In the genomic region with DNA sequence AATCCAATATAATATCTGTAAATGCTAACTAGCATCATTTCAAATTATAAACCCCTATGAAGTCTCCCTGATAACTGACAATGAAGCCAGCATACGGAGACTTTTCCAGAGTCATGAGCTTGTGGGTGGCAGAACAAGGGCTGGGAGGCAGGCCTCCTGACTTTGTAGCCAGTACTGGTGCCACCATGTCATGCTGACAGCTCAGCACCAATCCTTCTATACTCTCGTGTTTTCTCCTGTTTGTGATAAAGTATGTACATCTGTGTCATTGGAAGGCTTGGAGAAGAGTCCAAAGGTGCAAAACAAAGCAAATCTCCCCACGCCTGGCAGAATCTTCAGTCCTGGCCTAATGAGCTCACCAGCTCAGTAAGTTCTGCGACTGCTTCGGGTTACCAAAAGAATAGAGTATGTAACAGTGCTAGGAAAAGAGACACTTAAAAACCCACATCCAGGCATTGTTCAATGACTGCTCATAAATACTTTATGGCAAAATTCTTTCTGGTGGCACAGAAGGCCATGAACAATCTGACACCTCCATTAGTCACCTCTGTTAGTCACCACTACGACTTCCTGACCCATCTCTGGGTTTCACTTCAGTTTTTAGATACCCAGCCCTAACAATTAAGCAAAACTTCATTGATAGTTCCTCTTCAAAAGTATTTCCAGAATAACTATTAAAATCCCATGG, we compare ENCODE assay signal across 8 cellular contexts. TPM values are rescaled to one million over a fixed set of nuclear protein-coding genes. Genes with fewer than 3 reads are reported as not detected.
DNase-seq lines count a peak whose midpoint lies in the region; ATAC-seq and TF ChIP-seq lines count a peak whose summit lies in the region.

No MANE protein-coding gene starts in this region.

- H3K36me3 Mint-ChIP-seq in WTC11 = no peaks in the 10 kb centered on the region

- in situ Hi-C loops in Panc1 (cut with HindIII; ENCODE audit: low pct_unique_long_range_greater_than_20kb, low sequenced_read_pairs) = no loop called here

- H3K9me3 ChIP-seq in Panc1 (ENCODE audit: control insufficient read depth, insufficient read depth, low read depth, low read length) = peaks cover 7% of the 10 kb centered on the region; the same call in 1 of the 2 replicates
- no peaks in the 10 kb centered on the region for H3K9me3 ChIP-seq in adrenal gland (replicated peaks in 1 of 3)

- no peak overlapping the region for H3K27ac Mint-ChIP-seq in WTC11

- H3K27me3 ChIP-seq in Panc1 (ENCODE audit: control insufficient read depth, insufficient read depth, low read length) (no peaks in the 10 kb centered on the region), adrenal gland (no peaks in the 10 kb centered on the region)

- H3K4me3 ChIP-seq in Panc1 (ENCODE audit: low read depth in 2 of 2, low read length in 2 of 2) = no peak overlapping the region
- no peak overlapping the region for H3K4me3 ChIP-seq in fibroblast of mammary gland (ENCODE audit: control insufficient read depth, low read depth, low read length)
- no peak overlapping the region for H3K4me3 ChIP-seq in adrenal gland

- H3K9me3 Mint-ChIP-seq in WTC11 = no peaks in the 10 kb centered on the region

- TF ChIP-seq POLR2A in adrenal gland (IDR thresholded peaks at IDR 0.05) = no peak

- no TSS peak for BruUV-seq in Panc1 (replicated peaks; lab: Mats Ljungman, UMichigan)

- POLR2A ChIA-PET in Panc1 (lab: Charles Lee) (no interaction called here), WTC11 (lab: Charles Lee) (no interaction called here)

- no peak for TF ChIP-seq CTCF in Panc1 (IDR thresholded peaks at IDR 0.05)
- no peak for TF ChIP-seq CTCF in fibroblast of mammary gland (conservative IDR thresholded peaks at IDR 0.05; ENCODE audit: control insufficient read depth, insufficient read depth, low read depth, low read length)
- TF ChIP-seq CTCF in adrenal gland (IDR thresholded peaks at IDR 0.05) = no peak
- no peak for TF ChIP-seq CTCF in WTC11 (IDR thresholded peaks at IDR 0.05)

- WGBS in adrenal gland, 4 donors = 65 to 73% (median 70%) methylated on average over 6 of the region's 6 CpGs

- H3K27ac ChIP-seq in Panc1 (ENCODE audit: low read length) = no peak overlapping the region
- peak overlapping the region in 1 of 5 donors; percentile 21 for H3K27ac ChIP-seq in adrenal gland

- H3K27me3 Mint-ChIP-seq in WTC11 (ENCODE audit: low read depth) = no peaks in the 10 kb centered on the region

- peak; percentile 97 for ATAC-seq in HG02981 (IDR thresholded peaks at IDR 0.05; ENCODE audit: unreplicated experiment)
- ATAC-seq in Panc1 = peak; percentile 95
- no peak for ATAC-seq in WTC11

- peaks cover 9% of the 10 kb centered on the region for H3K4me1 Mint-ChIP-seq in WTC11

- DNase-seq in stimulated activated CD4-positive, alpha-beta T cell treated with anti-CD3 and anti-CD28 coated beads, Interleukin-1b, Interleukin-23, amount 100 ng/mL, for 48 hours = peak; percentile 10
- no peak for DNase-seq in stimulated activated CD4-positive, alpha-beta T cell treated with anti-CD3 and anti-CD28 coated beads, Interleukin-4, amount 100 ng/mL, for 4 hours
- DNase-seq in Panc1 (ENCODE audit: low read depth, low spot score) (peak; percentile 84), fibroblast of mammary gland (ENCODE audit: low read depth) (peak; percentile 89), adrenal gland (no peak), WTC11 (ENCODE audit: low spot score) (no peak), D341Med (ENCODE audit: low spot score) (no peak)

- H3K4me3 Mint-ChIP-seq in WTC11 = no peak overlapping the region

- H3K4me1 ChIP-seq in Panc1 (ENCODE audit: control insufficient read depth, insufficient read depth, low read length) (0 out of 2 replicates have a peak, but pooled peaks cover 4% of the 10 kb centered on the region), adrenal gland (replicated peaks in 1 of 2) (no peaks in the 10 kb centered on the region)

- H3K36me3 ChIP-seq in Panc1 (ENCODE audit: control insufficient read depth, insufficient read depth, low read length) (no peaks in the 10 kb centered on the region), adrenal gland (replicated peaks in 1 of 2) (no peaks in the 10 kb centered on the region)

- CTCF ChIA-PET in Panc1 (lab: Charles Lee) (no interaction called here), WTC11 (lab: Charles Lee) (no interaction called here)

- intact Hi-C loops in Panc1 (cut with micrococcal nuclease; ENCODE audit: unreplicated experiment) = no loop called here
- intact Hi-C loops in adrenal gland (cut with DNase I) = no loop called here

TF ChIP-seq in WTC11, 78 proteins besides CTCF, POLR2A, EP300 and RAD21 (continues in another document):
- TF ChIP-seq, protein P1, sequence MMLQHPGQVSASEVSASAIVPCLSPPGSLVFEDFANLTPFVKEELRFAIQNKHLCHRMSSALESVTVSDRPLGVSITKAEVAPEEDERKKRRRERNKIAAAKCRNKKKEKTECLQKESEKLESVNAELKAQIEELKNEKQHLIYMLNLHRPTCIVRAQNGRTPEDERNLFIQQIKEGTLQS (CRISPR knock-in tag; conservative IDR thresholded peaks at IDR 0.05) = no peak
- TF ChIP-seq ZNF232 (CRISPR knock-in tag; IDR thresholded peaks at IDR 0.05) (no peak), ATF1 (CRISPR knock-in tag; IDR thresholded peaks at IDR 0.05) (no peak), ELF4 (CRISPR knock-in tag; IDR thresholded peaks at IDR 0.05; ENCODE audit: low read depth) (no peak)
- TF ChIP-seq, protein P2, sequence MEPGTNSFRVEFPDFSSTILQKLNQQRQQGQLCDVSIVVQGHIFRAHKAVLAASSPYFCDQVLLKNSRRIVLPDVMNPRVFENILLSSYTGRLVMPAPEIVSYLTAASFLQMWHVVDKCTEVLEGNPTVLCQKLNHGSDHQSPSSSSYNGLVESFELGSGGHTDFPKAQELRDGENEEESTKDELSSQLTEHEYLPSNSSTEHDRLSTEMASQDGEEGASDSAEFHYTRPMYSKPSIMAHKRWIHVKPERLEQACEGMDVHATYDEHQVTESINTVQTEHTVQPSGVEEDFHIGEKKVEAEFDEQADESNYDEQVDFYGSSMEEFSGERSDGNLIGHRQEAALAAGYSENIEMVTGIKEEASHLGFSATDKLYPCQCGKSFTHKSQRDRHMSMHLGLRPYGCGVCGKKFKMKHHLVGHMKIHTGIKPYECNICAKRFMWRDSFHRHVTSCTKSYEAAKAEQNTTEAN (CRISPR knock-in tag; IDR thresholded peaks at IDR 0.05) = no peak
- TF ChIP-seq, protein P3, sequence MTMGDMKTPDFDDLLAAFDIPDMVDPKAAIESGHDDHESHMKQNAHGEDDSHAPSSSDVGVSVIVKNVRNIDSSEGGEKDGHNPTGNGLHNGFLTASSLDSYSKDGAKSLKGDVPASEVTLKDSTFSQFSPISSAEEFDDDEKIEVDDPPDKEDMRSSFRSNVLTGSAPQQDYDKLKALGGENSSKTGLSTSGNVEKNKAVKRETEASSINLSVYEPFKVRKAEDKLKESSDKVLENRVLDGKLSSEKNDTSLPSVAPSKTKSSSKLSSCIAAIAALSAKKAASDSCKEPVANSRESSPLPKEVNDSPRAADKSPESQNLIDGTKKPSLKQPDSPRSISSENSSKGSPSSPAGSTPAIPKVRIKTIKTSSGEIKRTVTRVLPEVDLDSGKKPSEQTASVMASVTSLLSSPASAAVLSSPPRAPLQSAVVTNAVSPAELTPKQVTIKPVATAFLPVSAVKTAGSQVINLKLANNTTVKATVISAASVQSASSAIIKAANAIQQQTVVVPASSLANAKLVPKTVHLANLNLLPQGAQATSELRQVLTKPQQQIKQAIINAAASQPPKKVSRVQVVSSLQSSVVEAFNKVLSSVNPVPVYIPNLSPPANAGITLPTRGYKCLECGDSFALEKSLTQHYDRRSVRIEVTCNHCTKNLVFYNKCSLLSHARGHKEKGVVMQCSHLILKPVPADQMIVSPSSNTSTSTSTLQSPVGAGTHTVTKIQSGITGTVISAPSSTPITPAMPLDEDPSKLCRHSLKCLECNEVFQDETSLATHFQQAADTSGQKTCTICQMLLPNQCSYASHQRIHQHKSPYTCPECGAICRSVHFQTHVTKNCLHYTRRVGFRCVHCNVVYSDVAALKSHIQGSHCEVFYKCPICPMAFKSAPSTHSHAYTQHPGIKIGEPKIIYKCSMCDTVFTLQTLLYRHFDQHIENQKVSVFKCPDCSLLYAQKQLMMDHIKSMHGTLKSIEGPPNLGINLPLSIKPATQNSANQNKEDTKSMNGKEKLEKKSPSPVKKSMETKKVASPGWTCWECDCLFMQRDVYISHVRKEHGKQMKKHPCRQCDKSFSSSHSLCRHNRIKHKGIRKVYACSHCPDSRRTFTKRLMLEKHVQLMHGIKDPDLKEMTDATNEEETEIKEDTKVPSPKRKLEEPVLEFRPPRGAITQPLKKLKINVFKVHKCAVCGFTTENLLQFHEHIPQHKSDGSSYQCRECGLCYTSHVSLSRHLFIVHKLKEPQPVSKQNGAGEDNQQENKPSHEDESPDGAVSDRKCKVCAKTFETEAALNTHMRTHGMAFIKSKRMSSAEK (CRISPR knock-in tag; IDR thresholded peaks at IDR 0.05; ENCODE audit: borderline replicate concordance) = no peak
- TF ChIP-seq, protein P4, sequence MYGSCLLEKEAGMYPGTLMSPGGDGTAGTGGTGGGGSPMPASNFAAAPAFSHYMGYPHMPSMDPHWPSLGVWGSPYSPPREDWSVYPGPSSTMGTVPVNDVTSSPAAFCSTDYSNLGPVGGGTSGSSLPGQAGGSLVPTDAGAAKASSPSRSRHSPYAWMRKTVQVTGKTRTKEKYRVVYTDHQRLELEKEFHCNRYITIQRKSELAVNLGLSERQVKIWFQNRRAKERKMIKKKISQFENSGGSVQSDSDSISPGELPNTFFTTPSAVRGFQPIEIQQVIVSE (CRISPR knock-in tag; IDR thresholded peaks at IDR 0.05; ENCODE audit: borderline replicate concordance) = no peak

RNA-seq across cellular contexts. Expression of a gene that starts 24.5 kb away (rescaled TPM):
- total RNA-seq in Panc1 (2021; ENCODE audit: unreplicated experiment) = 5.5 TPM
- polyA plus RNA-seq in Panc1 (2012; ENCODE audit: insufficient read length) = 4.1 TPM
- 1 to 10 TPM in 6 of 8 donors, under 1 TPM in 2; 0.35 to 3.8 (median 1.5) TPM for total RNA-seq in adrenal gland
- 1 to 10 TPM in 2 of 3 donors, under 1 TPM in 1; 0.56 to 3.0 (median 2.4) TPM for polyA plus RNA-seq in adrenal gland
- 2.4 to 4.1 TPM (median 3.5 TPM) in 3 replicates for total RNA-seq in WTC11 (2021)

RNA-seq across cellular contexts. Expression of a gene that starts 32.8 kb away (rescaled TPM):
- 4.1 TPM for total RNA-seq in Panc1 (2021; ENCODE audit: unreplicated experiment)
- polyA plus RNA-seq in Panc1 (2012; ENCODE audit: insufficient read length) = 1.7 TPM
- total RNA-seq in adrenal gland = 1 to 10 TPM; 2.0 to 9.4 (median 6.8) TPM
- 1 to 10 TPM; 2.5 to 6.4 (median 4.8) TPM for polyA plus RNA-seq in adrenal gland
- total RNA-seq in WTC11 (2021) = 13.4 to 17.3 TPM (median 17.0 TPM) in 3 replicates

Comparison
In these comparisons a context has a peak if more than half of its experiments do, and no peak if none do; other contexts are left out.
1. DNase-seq: peak in stimulated activated CD4-positive, alpha-beta T cell treated with anti-CD3 and anti-CD28 coated beads, Interleukin-1b, Interleukin-23, amount 100 ng/mL, for 48 hours (single experiment), Panc1 (single experiment) and fibroblast of mammary gland (single experiment); none in stimulated activated CD4-positive, alpha-beta T cell treated with anti-CD3 and anti-CD28 coated beads, Interleukin-4, amount 100 ng/mL, for 4 hours (0 of 2), adrenal gland (0 of 7), WTC11 (single experiment) and D341Med (single experiment).